17 cellular contexts compared by ENCODE assay signal in the genomic region with DNA sequence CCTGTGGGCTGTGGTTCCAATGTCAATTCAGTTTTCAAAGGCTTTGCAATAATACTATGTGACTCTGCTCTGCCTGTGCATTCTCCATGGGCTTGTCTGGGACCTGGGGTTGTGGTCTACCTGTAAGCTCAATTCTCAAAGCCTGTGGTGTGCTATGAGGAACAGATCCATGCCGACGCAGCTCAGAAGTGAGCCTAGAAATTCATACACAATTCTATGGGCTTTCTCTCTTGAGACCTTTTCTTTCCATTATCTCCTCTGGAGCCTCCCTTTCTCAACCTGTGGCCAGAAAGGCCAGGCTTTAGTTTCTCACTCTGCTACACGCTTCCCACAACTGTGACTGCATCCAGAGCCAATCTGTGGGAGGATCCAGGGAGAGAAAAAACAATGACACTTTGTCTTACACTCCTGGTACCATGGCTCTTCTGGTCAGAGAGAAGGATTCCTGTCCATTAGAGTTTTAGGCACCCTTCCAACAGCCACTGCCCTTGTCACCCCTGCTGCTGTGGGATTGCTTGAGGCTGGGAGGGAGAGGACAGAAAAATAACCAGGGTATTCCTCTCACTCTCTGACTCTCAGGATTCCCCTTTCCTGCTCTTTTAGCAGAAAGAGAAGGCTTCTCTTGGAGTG. TPM values are rescaled to one million over a fixed set of nuclear protein-coding genes. Genes with fewer than 3 reads are reported as not detected.
A peak's percentile ranks its signal among the peaks of the same experiment; 100 is the strongest.
DNase-seq lines count a peak whose midpoint lies in the region; ATAC-seq, FAIRE-seq and TF ChIP-seq lines count a peak whose summit lies in the region.
"Had no signal": no experiment of that assay in that cellular context is flagged by ENCODE, and none has a peak within 500 bp of the region (broad histone marks: within the 10 kb centered on the region; RNA-seq: fewer than 3 reads in every experiment).

No MANE protein-coding gene starts in this region.

- no peak for DNase-seq in H9
- peak; percentile 4 for DNase-seq in activated CD4-positive, alpha-beta memory T cell treated with anti-CD3 and anti-CD28 coated beads for 36 hours
- DNase-seq in islet precursor cell = peak; percentile 64
- no peak for DNase-seq in pancreas
- no peak for DNase-seq in dedifferentiated amniotic fluid mesenchymal stem cell (ENCODE audit: extremely low spot score)
- no peak for DNase-seq in GM19239 (ENCODE audit: insufficient read length, low spot score)
- DNase-seq in NCI-H2227 treated with DMSO at 0.1 percent for 48 hours (lab: John Stamatoyannopoulos, UW) = no peak
- DNase-seq: activated CD4-positive, alpha-beta T cell treated with anti-CD3 and anti-CD28 coated beads for 36 hours; colonic mucosa; NCI-H1417 treated with DMSO at 0.1 percent for 48 hours; NCI-H510A; PC-9; thyroid gland had no signal

- no peak overlapping the region for H3K4me3 Mint-ChIP-seq in H9
- H3K4me3 Mint-ChIP-seq in activated CD4-positive, alpha-beta memory T cell treated with anti-CD3 and anti-CD28 coated beads for 36 hours = no peak overlapping the region
- H3K4me3 Mint-ChIP-seq: activated CD4-positive, alpha-beta T cell treated with anti-CD3 and anti-CD28 coated beads for 36 hours; mesothelial cell of epicardium had no signal

- no peak overlapping the region for H3K23ac ChIP-seq in H9 (ENCODE audit: insufficient read length, low read depth, low read length)

- H3K9me3 ChIP-seq in H9 (ENCODE audit: control insufficient read depth, low read depth, low read length) = no peaks in the 10 kb centered on the region
- H3K9me3 ChIP-seq in pancreas = no peaks in the 10 kb centered on the region
- H3K9me3 ChIP-seq: adrenal gland, colonic mucosa, thyroid gland had no signal

- H3T11ph ChIP-seq in H9 (ENCODE audit: low read length) = no peak overlapping the region

- H3K4me2 ChIP-seq in H9 (ENCODE audit: insufficient read depth, insufficient read length, low read length) = no peak overlapping the region
- H3K4me2 ChIP-seq: BLaER1, PC-9 had no signal

- H2AFZ ChIP-seq in H9 (ENCODE audit: low read length) = no peak overlapping the region
- H2AFZ ChIP-seq: PC-9 had no signal

- H4K8ac ChIP-seq in H9 (replicated peaks; ENCODE audit: insufficient read length, low read depth, low read length) = no peak overlapping the region

- H3K79me2 ChIP-seq in H9 (ENCODE audit: insufficient read depth, low read length) = no peaks in the 10 kb centered on the region

- no peaks in the 10 kb centered on the region for H3K79me1 ChIP-seq in H9 (ENCODE audit: insufficient read depth, low read depth, low read length, poor library complexity, severe bottlenecking)

- H3K4ac ChIP-seq in H9 (ENCODE audit: low read depth, low read length) = no peak overlapping the region

- H3K9ac ChIP-seq in H9 (ENCODE audit: extremely low read depth, insufficient read length, low read length) = no peak overlapping the region
- H3K9ac ChIP-seq: BLaER1 had no signal

- POLR2A ChIA-PET in activated CD4-positive, alpha-beta memory T cell treated with anti-CD3 and anti-CD28 coated beads for 36 hours (lab: Charles Lee) = no interaction called here

- no peaks in the 10 kb centered on the region for H3K36me3 ChIP-seq in pancreas
- H3K36me3 ChIP-seq: adrenal gland, BLaER1, colonic mucosa, thyroid gland had no signal

- H2BK20ac ChIP-seq in H9 (ENCODE audit: low read depth, low read length, poor library complexity, severe bottlenecking) = peak overlapping the region; percentile 33

- H3K18ac ChIP-seq in H9 (ENCODE audit: insufficient read length, low read depth, low read length) = no peak overlapping the region

- H4K91ac ChIP-seq in H9 (ENCODE audit: insufficient read length, low read depth, low read length) = no peak overlapping the region

- no peaks in the 10 kb centered on the region for H3K4me1 ChIP-seq in H9 (ENCODE audit: insufficient read depth, low read length)
- H3K4me1 ChIP-seq in pancreas = peaks cover 0 to 16% (median 5%) of the 10 kb centered on the region in 3 donors
- H3K4me1 ChIP-seq: adrenal gland had no signal

- H2BK120ac ChIP-seq in H9 (ENCODE audit: low read depth, low read length, poor library complexity, severe bottlenecking) = no peak overlapping the region

- peaks cover 25 to 27% of the 10 kb centered on the region in 2 experiments for H3K4me1 Mint-ChIP-seq in H9
- no peaks in the 10 kb centered on the region for H3K4me1 Mint-ChIP-seq in activated CD4-positive, alpha-beta memory T cell treated with anti-CD3 and anti-CD28 coated beads for 36 hours (ENCODE audit: low read depth)
- H3K4me1 Mint-ChIP-seq: activated CD4-positive, alpha-beta T cell treated with anti-CD3 and anti-CD28 coated beads for 36 hours; mesothelial cell of epicardium had no signal

- H2AK5ac ChIP-seq in H9 (ENCODE audit: insufficient read length, low read length) = no peak overlapping the region

- H2BK5ac ChIP-seq in H9 (ENCODE audit: insufficient read length, low read length) = no peak overlapping the region

- no peak for FAIRE-seq in pancreas (lab: Jason Lieb, UNC)
- no peak for FAIRE-seq in GM19239 (lab: Jason Lieb, UNC)

- H3K9me3 Mint-ChIP-seq in H9 = peaks cover 0 to 3% of the 10 kb centered on the region in 2 experiments; a peak in 3 of 5 replicates
- H3K9me3 Mint-ChIP-seq in activated CD4-positive, alpha-beta memory T cell treated with anti-CD3 and anti-CD28 coated beads for 36 hours = no peaks in the 10 kb centered on the region

- no CpG with 5 or more reads among the region's 3 CpGs for WGBS in H9 (ENCODE audit: extremely low coverage, insufficient read length, low lambda C conversion rate)
- 66 to 88% methylated on average over 3 of the region's 3 CpGs for WGBS in pancreas, 2 donors

- H2BK12ac ChIP-seq in H9 (ENCODE audit: insufficient read length, low read depth, low read length) = no peak overlapping the region

- H3K27me3 ChIP-seq in H9 (ENCODE audit: insufficient read depth, low read length) = no peaks in the 10 kb centered on the region
- no peaks in the 10 kb centered on the region for H3K27me3 ChIP-seq in pancreas
- H3K27me3 ChIP-seq: adrenal gland, BLaER1, colonic mucosa, thyroid gland had no signal

- no peak overlapping the region for H3K14ac ChIP-seq in H9 (ENCODE audit: insufficient read depth, low read length)

- no peak overlapping the region for H3K56ac ChIP-seq in H9 (ENCODE audit: insufficient read length, low read depth, low read length)

- H2BK15ac ChIP-seq in H9 (ENCODE audit: low read depth, low read length) = no peak overlapping the region

- peak overlapping the region in 2 of 3 experiments; percentile 46 to 65; a peak in 2 of 7 replicates for H3K27ac Mint-ChIP-seq in H9
- H3K27ac Mint-ChIP-seq in activated CD4-positive, alpha-beta memory T cell treated with anti-CD3 and anti-CD28 coated beads for 36 hours = no peak overlapping the region
- H3K27ac Mint-ChIP-seq: activated CD4-positive, alpha-beta T cell treated with anti-CD3 and anti-CD28 coated beads for 36 hours; mesothelial cell of epicardium had no signal

- H3K4me3 ChIP-seq in pancreas = no peak overlapping the region
- H3K4me3 ChIP-seq: adrenal gland, BLaER1, colonic mucosa, PC-9, thyroid gland had no signal

- no peaks in the 10 kb centered on the region for H3K36me3 Mint-ChIP-seq in H9 (ENCODE audit: insufficient read depth in 1 of 3, low read depth in 3 of 3)
- H3K36me3 Mint-ChIP-seq in activated CD4-positive, alpha-beta memory T cell treated with anti-CD3 and anti-CD28 coated beads for 36 hours = peaks cover 1% of the 10 kb centered on the region
- H3K36me3 Mint-ChIP-seq: mesothelial cell of epicardium had no signal

- CTCF ChIA-PET in activated CD4-positive, alpha-beta memory T cell treated with anti-CD3 and anti-CD28 coated beads for 36 hours (lab: Charles Lee) = no interaction called here

- peaks cover 8% of the 10 kb centered on the region for H3K27me3 Mint-ChIP-seq in H9 (ENCODE audit: low read depth)
- H3K27me3 Mint-ChIP-seq in activated CD4-positive, alpha-beta memory T cell treated with anti-CD3 and anti-CD28 coated beads for 36 hours = peaks cover 10% of the 10 kb centered on the region
- H3K27me3 Mint-ChIP-seq: activated CD4-positive, alpha-beta T cell treated with anti-CD3 and anti-CD28 coated beads for 36 hours had no signal

- H4K5ac ChIP-seq in H9 (ENCODE audit: insufficient read length, low read depth, low read length) = no peak overlapping the region

- ATAC-seq in pancreas (no peak), HG02840 (IDR thresholded peaks at IDR 0.05; ENCODE audit: low FRiP score, unreplicated experiment) (no peak)
- ATAC-seq: activated CD4-positive, alpha-beta T cell treated with anti-CD3 and anti-CD28 coated beads for 36 hours had no signal

- intact Hi-C loops in activated CD4-positive, alpha-beta memory T cell treated with anti-CD3 and anti-CD28 coated beads for 36 hours (cut with micrococcal nuclease) = no loop called here
- intact Hi-C loops in pancreas (cut with DNase I) = no loop called here

- TF ChIP-seq CTCF in H9 (conservative IDR thresholded peaks at IDR 0.05) = no peak
- no peak for TF ChIP-seq CTCF in pancreas (IDR thresholded peaks at IDR 0.05)

- no peak overlapping the region for H3K27ac ChIP-seq in H9 (ENCODE audit: insufficient read length, low read depth, low read length)
- peak overlapping the region in 3 of 4 donors; percentile 5 to 34 (median 18) for H3K27ac ChIP-seq in pancreas
- H3K27ac ChIP-seq: adrenal gland, BLaER1, colonic mucosa, PC-9, thyroid gland had no signal

- no peaks in the 10 kb centered on the region for H3K23me2 ChIP-seq in H9 (ENCODE audit: insufficient read length, low read depth, low read length, poor library complexity, severe bottlenecking)

- H4K20me1 ChIP-seq in H9 (ENCODE audit: control insufficient read depth, insufficient read depth, insufficient read length) = no peaks in the 10 kb centered on the region
- H4K20me1 ChIP-seq: BLaER1 had no signal

RNA-seq across cellular contexts. Expression of a gene that starts 34.1 kb away (rescaled TPM):
- total RNA-seq in H9 (2021) (30.6 and 33.4 TPM in 2 replicates), pancreas (10 to 100 TPM; 28.6 to 57.1 (median 37.2) TPM)
- total RNA-seq in activated CD4-positive, alpha-beta memory T cell treated with anti-CD3 and anti-CD28 coated beads for 36 hours = 100 to 1,000 TPM; 134 to 145 TPM
- polyA plus RNA-seq in pancreas = 10 to 100 TPM; 12.3 to 18.7 TPM

Comparison
In these comparisons a context has a peak if more than half of its experiments do, and no peak if none do; other contexts are left out.
1. DNase-seq: peak in activated CD4-positive, alpha-beta memory T cell treated with anti-CD3 and anti-CD28 coated beads for 36 hours (single experiment) and islet precursor cell (single experiment); none in H9 (single experiment), pancreas (0 of 6), dedifferentiated amniotic fluid mesenchymal stem cell (single experiment), GM19239 (single experiment) and NCI-H2227 treated with DMSO at 0.1 percent for 48 hours (single experiment).